Comparison of ENCODE assay signal across 1 cellular context in the genomic region with DNA sequence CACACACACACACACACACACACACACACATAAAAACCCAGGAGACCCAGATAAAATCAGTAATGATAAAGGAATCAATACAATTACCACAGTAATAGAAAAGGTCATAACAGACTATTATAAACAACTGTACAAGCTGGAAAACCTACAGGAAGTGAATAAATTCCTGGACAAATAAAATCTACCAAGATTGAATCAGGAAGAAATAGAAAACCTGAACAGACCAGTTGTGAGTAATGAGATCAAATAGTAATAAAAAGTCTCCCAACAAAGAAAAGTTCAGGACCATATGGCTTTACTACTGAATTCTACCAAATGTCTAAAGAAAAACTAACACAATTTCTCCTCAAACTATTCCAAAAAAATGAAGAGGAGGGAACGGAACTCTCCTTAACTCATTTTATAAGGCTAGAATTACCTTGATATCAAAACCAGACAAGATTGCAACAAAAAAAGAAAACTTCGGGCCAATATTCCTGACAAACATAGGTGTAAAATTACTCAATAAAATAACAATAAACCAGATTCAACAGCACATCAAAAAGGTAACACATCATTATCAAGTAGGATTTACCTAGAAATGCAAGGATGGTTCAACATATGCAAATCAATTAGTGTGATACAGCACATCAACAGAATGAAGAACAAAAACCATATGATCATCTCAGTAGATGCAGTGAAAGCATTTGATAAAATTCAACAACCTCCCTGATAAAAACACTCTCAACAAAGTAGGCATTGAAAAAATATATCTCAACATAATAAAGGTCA.
TF ChIP-seq lines count a peak whose summit lies in the region.

No MANE protein-coding gene starts in this region.

TF ChIP-seq in A549, 52 proteins besides CTCF, POLR2A, EP300 and RAD21 (continued from another document):
- TF ChIP-seq KDM1A (IDR thresholded peaks at IDR 0.05; ENCODE audit: low read depth) (no peak), TP53 (CRISPR knock-in tag; IDR thresholded peaks at IDR 0.05) (no peak), RARB (CRISPR knock-in tag; IDR thresholded peaks at IDR 0.05) (no peak), RFX5 (IDR thresholded peaks at IDR 0.05) (no peak), JUN (IDR thresholded peaks at IDR 0.05) (no peak), EHMT2 (IDR thresholded peaks at IDR 0.05; ENCODE audit: low read depth) (no peak), FOSL2 (IDR thresholded peaks at IDR 0.05) (no peak), FOSL2 (CRISPR knock-in tag; IDR thresholded peaks at IDR 0.05) (no peak), RCOR1 (IDR thresholded peaks at IDR 0.05; ENCODE audit: low read depth, low read length) (no peak), SMC3 (IDR thresholded peaks at IDR 0.05) (no peak), BHLHE40 (IDR thresholded peaks at IDR 0.05; ENCODE audit: low read depth, low read length) (no peak), TFCP2L1 (CRISPR knock-in tag; IDR thresholded peaks at IDR 0.05) (no peak), REST (IDR thresholded peaks at IDR 0.05) (no peak)
